ENCODE assay signal across 11 cellular contexts in genomic region chr9:83299556-83299955, GRCh38.
DNase-seq lines count a peak whose midpoint lies in the region; ATAC-seq and TF ChIP-seq lines count a peak whose summit lies in the region.
"Had no signal": no experiment of that assay in that cellular context is flagged by ENCODE, and none has a peak within 500 bp of the region (broad histone marks: within the 10 kb centered on the region; RNA-seq: fewer than 3 reads in every experiment).

No MANE protein-coding gene starts in this region.

- H3K36me3 ChIP-seq in suprapubic skin, result peaks cover 3% of the 10 kb centered on the region
- H3K36me3 ChIP-seq: prostate gland had no signal

- peaks cover 12% of the 10 kb centered on the region for H3K4me1 ChIP-seq in suprapubic skin
- H3K4me1 ChIP-seq: prostate gland had no signal

- ATAC-seq in HG03442 (IDR thresholded peaks at IDR 0.05; ENCODE audit: unreplicated experiment), result peak; percentile 41
- ATAC-seq in HG03108 (IDR thresholded peaks at IDR 0.05; ENCODE audit: unreplicated experiment), result no peak
- no peak for ATAC-seq in Right ventricle myocardium superior (ENCODE audit: poor library complexity)

- TF ChIP-seq EP300 in suprapubic skin (IDR thresholded peaks at IDR 0.05), result no peak

- intact Hi-C loops in Right ventricle myocardium superior (cut with DNase I), result no loop called here

- no peaks in the 10 kb centered on the region for H3K9me3 ChIP-seq in suprapubic skin
- H3K9me3 ChIP-seq: prostate gland had no signal

- no peak for TF ChIP-seq POLR2A in suprapubic skin (IDR thresholded peaks at IDR 0.05)

- H3K27ac ChIP-seq in suprapubic skin, result no peak overlapping the region
- H3K27ac ChIP-seq: prostate gland had no signal

- 30% methylated on average over 6 of the region's 6 CpGs for WGBS in suprapubic skin

- H3K4me3 ChIP-seq in AG10803 (ENCODE audit: low read length) (no peak overlapping the region), suprapubic skin (no peak overlapping the region)
- H3K4me3 ChIP-seq: prostate gland had no signal

- H3K27me3 ChIP-seq in suprapubic skin, result peaks cover 3% of the 10 kb centered on the region

- DNase-seq in AG10803 (ENCODE audit: low read depth) (peak; percentile 86), amniotic epithelial cell (ENCODE audit: low read depth) (peak; percentile 23), left kidney (ENCODE audit: low read depth, low spot score) (peak; percentile 83), Right ventricle myocardium superior (no peak), suprapubic skin (ENCODE audit: low spot score in 2 of 2) (no peak), 8988T (no peak)
- DNase-seq: CD8-positive, alpha-beta memory T cell; NCI-H446 treated with DMSO at 0.1 percent for 48 hours had no signal

- TF ChIP-seq CTCF in AG10803 (conservative IDR thresholded peaks at IDR 0.05; ENCODE audit: low read length), result no peak
- no peak for TF ChIP-seq CTCF in suprapubic skin (IDR thresholded peaks at IDR 0.05)

Comparison
In these comparisons a context has a peak if more than half of its experiments do, and no peak if none do; other contexts are left out.
1. DNase-seq: peak in AG10803 (single experiment), amniotic epithelial cell (single experiment) and left kidney (single experiment); none in Right ventricle myocardium superior (single experiment), suprapubic skin (0 of 2) and 8988T (single experiment).